ENCODE assay signal across 10 cellular contexts in the genomic region with DNA sequence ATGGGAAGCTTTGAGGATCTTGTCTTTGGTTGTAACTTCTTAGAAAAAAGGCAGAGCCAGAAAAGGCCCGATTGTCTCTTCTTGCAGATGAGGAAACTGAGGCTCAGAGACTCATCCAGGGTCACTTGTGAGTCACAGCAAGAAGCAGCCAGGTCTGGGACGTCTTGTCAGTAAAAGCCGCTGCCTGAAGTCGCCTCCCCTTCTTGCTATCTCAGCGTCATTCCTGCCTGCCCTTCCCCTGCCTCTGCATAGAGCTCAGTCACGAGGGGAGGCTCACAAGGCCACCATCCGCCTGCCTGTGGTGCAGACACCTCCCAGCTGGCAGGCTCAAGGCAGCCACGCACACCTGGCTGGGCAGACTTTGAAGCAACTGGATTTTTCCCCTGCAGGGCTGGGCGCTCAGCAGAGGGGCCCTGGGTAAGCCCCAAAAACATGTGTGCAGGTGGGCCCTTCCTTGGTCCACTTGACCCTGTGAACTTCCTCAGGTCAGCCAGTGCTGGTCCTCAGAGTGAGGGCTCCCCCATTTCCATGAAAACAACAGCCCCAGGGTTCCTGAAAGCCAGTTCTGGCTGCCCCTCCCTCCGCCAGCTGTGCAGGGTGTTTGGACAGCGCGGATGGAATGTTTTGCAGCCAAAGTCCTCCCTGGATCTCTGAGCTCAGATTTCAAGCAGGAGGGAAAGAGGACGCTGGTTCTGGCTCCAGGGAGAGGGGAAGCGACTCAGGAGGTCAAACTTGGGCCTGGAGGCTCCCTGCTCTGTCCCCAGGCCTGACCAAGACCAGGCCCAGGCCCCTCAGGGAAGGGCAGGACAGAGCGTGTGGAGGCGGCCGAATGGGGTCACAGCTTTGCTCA. TPM values are rescaled to one million over a fixed set of nuclear protein-coding genes. Genes with fewer than 3 reads are reported as not detected.
DNase-seq lines count a peak whose midpoint lies in the region; ATAC-seq and TF ChIP-seq lines count a peak whose summit lies in the region.
"Had no signal": no experiment of that assay in that cellular context is flagged by ENCODE, and none has a peak within 500 bp of the region (broad histone marks: within the 10 kb centered on the region; RNA-seq: fewer than 3 reads in every experiment).

No MANE protein-coding gene starts in this region.

- POLR2A ChIA-PET in A673 (lab: Charles Lee; ENCODE audit: low non-redundant PET), result interaction anchor here (0.6 kb wide), 1 partner anchor 26 kb away, joined by 5 read pairs; no protein-coding TSS in a partner anchor
- POLR2A ChIA-PET in PC-3 (lab: Charles Lee; ENCODE audit: unreplicated experiment), result interaction anchor here (0.6 kb wide), 1 partner anchor 698 kb away, joined by 4 read pairs; the partner anchor contains the start of gene B3GAT3

- DNase-seq in A673 (ENCODE audit: low spot score), result peak; percentile 61
- DNase-seq in PC-3, result no peak
- DNase-seq in esophagus squamous epithelium (lab: John Stamatoyannopoulos, UW), result no peak
- no peak for DNase-seq in NCI-H2107 (lab: John Stamatoyannopoulos, UW)
- DNase-seq in HK-2 (ENCODE audit: unreplicated experiment), result no peak
- no peak for DNase-seq in LoVo (ENCODE audit: low spot score)
- DNase-seq: CD4-positive, CD25-positive, alpha-beta regulatory T cell had no signal

- intact Hi-C loops in A673 (cut with micrococcal nuclease; ENCODE audit: unreplicated experiment), result no loop called here
- intact Hi-C loops in PC-3 (cut with micrococcal nuclease), result no loop called here
- intact Hi-C loops in esophagus squamous epithelium (cut with DNase I), result no loop called here

- TF ChIP-seq POLR2A in esophagus squamous epithelium (IDR thresholded peaks at IDR 0.05), result no peak

- ATAC-seq in PC-3 (peak; percentile 34), HG03025 (IDR thresholded peaks at IDR 0.05; ENCODE audit: low FRiP score, unreplicated experiment) (no peak)
- ATAC-seq: T-cell had no signal

- H3K4me1 ChIP-seq in A673 (ENCODE audit: insufficient read depth, low read length, poor library complexity, severe bottlenecking), result peaks cover 39% of the 10 kb centered on the region
- no peaks in the 10 kb centered on the region for H3K4me1 ChIP-seq in PC-3 (ENCODE audit: insufficient read depth, low read length)
- peaks cover 17 to 51% (median 25%) of the 10 kb centered on the region in 3 donors for H3K4me1 ChIP-seq in esophagus squamous epithelium
- peaks cover 0 to 3% of the 10 kb centered on the region in 2 donors for H3K4me1 ChIP-seq in muscle layer of duodenum (ENCODE audit: control insufficient read depth in 1 of 2, insufficient read depth in 2 of 2, low read length in 2 of 2)

- H3F3A ChIP-seq in PC-3 (ENCODE audit: low read length, unreplicated experiment), result no peaks in the 10 kb centered on the region

- H4K20me1 ChIP-seq in PC-3 (ENCODE audit: low read length), result no peaks in the 10 kb centered on the region

- no peaks in the 10 kb centered on the region for H3K9me2 ChIP-seq in PC-3 (replicated peaks; ENCODE audit: low read length)

- 13 to 38% methylated on average over 3 to 9 of the region's 17 CpGs for WGBS in esophagus squamous epithelium, 2 donors

- H3K9ac ChIP-seq in PC-3 (ENCODE audit: low read length), result no peak overlapping the region

- H3K9me3 ChIP-seq in A673 (ENCODE audit: low read depth, low read length, poor library complexity, severe bottlenecking), result no peaks in the 10 kb centered on the region
- H3K9me3 ChIP-seq in PC-3 (ENCODE audit: low read length), result no peaks in the 10 kb centered on the region
- H3K9me3 ChIP-seq in esophagus squamous epithelium, result no peaks in the 10 kb centered on the region
- no peaks in the 10 kb centered on the region for H3K9me3 ChIP-seq in muscle layer of duodenum (ENCODE audit: control insufficient read depth in 1 of 2, low read length in 2 of 2)

- TF ChIP-seq CTCF in A673 (conservative IDR thresholded peaks at IDR 0.05; ENCODE audit: low read depth, low read length) (no peak), PC-3 (conservative IDR thresholded peaks at IDR 0.05; ENCODE audit: low read depth, low read length) (no peak), esophagus squamous epithelium (IDR thresholded peaks at IDR 0.05) (no peak)

- H3K79me2 ChIP-seq in PC-3 (ENCODE audit: low read length), result no peaks in the 10 kb centered on the region

- CTCF ChIA-PET in A673 (lab: Charles Lee), result interaction anchor here (0.6 to 1.3 kb wide), 4 partner anchors 19 to 25 kb away, joined by 4 to 5 read pairs (median 4); no protein-coding TSS in a partner anchor
- CTCF ChIA-PET in PC-3 (lab: Charles Lee), result interaction anchor here (0.6 kb wide), 1 partner anchor 127 kb away, joined by 3 read pairs; no protein-coding TSS in a partner anchor

- peak overlapping the region; percentile 79 for H3K27ac ChIP-seq in A673 (ENCODE audit: low read depth, low read length, poor library complexity, severe bottlenecking)
- H3K27ac ChIP-seq in PC-3 (ENCODE audit: low read length), result no peak overlapping the region
- H3K27ac ChIP-seq in esophagus squamous epithelium, result peak overlapping the region; percentile 49 to 91 (median 78)
- H3K27ac ChIP-seq in muscle layer of duodenum (ENCODE audit: low read length), result peak overlapping the region; percentile 83

- H3K27me3 ChIP-seq in A673 (replicated peaks; ENCODE audit: insufficient read depth, low read depth, low read length, poor library complexity) (no peaks in the 10 kb centered on the region), PC-3 (ENCODE audit: low read length) (peaks cover 3% of the 10 kb centered on the region; the same call in 1 of the 2 replicates), esophagus squamous epithelium (peaks cover 0 to 39% (median 0%) of the 10 kb centered on the region in 4 donors), muscle layer of duodenum (ENCODE audit: low read depth, low read length) (peaks cover 12% of the 10 kb centered on the region)

- H3K4me2 ChIP-seq in PC-3 (ENCODE audit: low read length), result no peak overlapping the region

- H2AFZ ChIP-seq in PC-3 (ENCODE audit: low read length), result no peak overlapping the region

- no TSS peak for BruUV-seq in A673 (replicated peaks; lab: Mats Ljungman, UMichigan)
- no TSS peak for BruUV-seq in PC-3 (replicated peaks; lab: Mats Ljungman, UMichigan)

- H3K4me3 ChIP-seq in A673 (ENCODE audit: low read depth, low read length, poor library complexity, severe bottlenecking) (no peak overlapping the region), PC-3 (ENCODE audit: low read length) (no peak overlapping the region), esophagus squamous epithelium (no peak overlapping the region), muscle layer of duodenum (ENCODE audit: low read depth in 1 of 2, low read length in 2 of 2) (peak overlapping the region in 1 of 2 donors; percentile 35)

- H3K36me3 ChIP-seq in A673 (ENCODE audit: insufficient read depth, low read length, poor library complexity, severe bottlenecking), result no peaks in the 10 kb centered on the region
- no peaks in the 10 kb centered on the region for H3K36me3 ChIP-seq in PC-3 (ENCODE audit: low read depth, low read length)
- H3K36me3 ChIP-seq in esophagus squamous epithelium, result no peaks in the 10 kb centered on the region
- no peaks in the 10 kb centered on the region for H3K36me3 ChIP-seq in muscle layer of duodenum (ENCODE audit: control insufficient read depth in 1 of 2, insufficient read depth in 2 of 2, low read length in 2 of 2)

RNA-seq across cellular contexts. Expression of gene RAB3IL1, which starts 6.0 kb away (rescaled TPM):
- 21.9 and 26.9 TPM in 2 replicates for total RNA-seq in A673 (2021)
- 6.6 and 7.9 TPM in 2 replicates for total RNA-seq in PC-3 (2014; rRNA removed)
- total RNA-seq in esophagus squamous epithelium, result 10 to 100 TPM in 1 of 4 donors, 1 to 10 TPM in 2, under 1 TPM in 1; 0.15 to 10.3 (median 5.0) TPM
- total RNA-seq: CD4-positive, CD25-positive, alpha-beta regulatory T cell had no signal

RNA-seq across cellular contexts. Expression of gene BEST1, which starts 26.8 kb away (rescaled TPM):
- total RNA-seq in A673 (2021) (5.3 and 8.6 TPM in 2 replicates), PC-3 (2014; rRNA removed) (0.22 TPM in 1 of 2 replicates, not detected in the other), esophagus squamous epithelium (1 to 10 TPM in 1 of 4 donors, under 1 TPM in 3; 0.08 to 2.7 (median 0.39) TPM)

RNA-seq across cellular contexts. Expression of gene FADS3, which starts 32.0 kb away (rescaled TPM):
- 23.3 and 28.1 TPM in 2 replicates for total RNA-seq in A673 (2021)
- 67.9 and 119 TPM in 2 replicates for total RNA-seq in PC-3 (2014; rRNA removed)
- 10 to 100 TPM in 1 of 4 donors, 1 to 10 TPM in 3; 6.1 to 16.0 (median 7.1) TPM for total RNA-seq in esophagus squamous epithelium

RNA-seq across cellular contexts. Expression of gene FTH1, which starts 44.0 kb away (rescaled TPM):
- total RNA-seq in A673 (2021) (2,291 and 2,484 TPM in 2 replicates), PC-3 (2014; rRNA removed) (1,927 and 1,937 TPM in 2 replicates), esophagus squamous epithelium (1,000 to 10,000 TPM in 1 of 4 donors, 100 to 1,000 TPM in 3; 716 to 1,904 (median 760) TPM)
